Comparison of ENCODE assay signal across 8 cellular contexts in the genomic region with DNA sequence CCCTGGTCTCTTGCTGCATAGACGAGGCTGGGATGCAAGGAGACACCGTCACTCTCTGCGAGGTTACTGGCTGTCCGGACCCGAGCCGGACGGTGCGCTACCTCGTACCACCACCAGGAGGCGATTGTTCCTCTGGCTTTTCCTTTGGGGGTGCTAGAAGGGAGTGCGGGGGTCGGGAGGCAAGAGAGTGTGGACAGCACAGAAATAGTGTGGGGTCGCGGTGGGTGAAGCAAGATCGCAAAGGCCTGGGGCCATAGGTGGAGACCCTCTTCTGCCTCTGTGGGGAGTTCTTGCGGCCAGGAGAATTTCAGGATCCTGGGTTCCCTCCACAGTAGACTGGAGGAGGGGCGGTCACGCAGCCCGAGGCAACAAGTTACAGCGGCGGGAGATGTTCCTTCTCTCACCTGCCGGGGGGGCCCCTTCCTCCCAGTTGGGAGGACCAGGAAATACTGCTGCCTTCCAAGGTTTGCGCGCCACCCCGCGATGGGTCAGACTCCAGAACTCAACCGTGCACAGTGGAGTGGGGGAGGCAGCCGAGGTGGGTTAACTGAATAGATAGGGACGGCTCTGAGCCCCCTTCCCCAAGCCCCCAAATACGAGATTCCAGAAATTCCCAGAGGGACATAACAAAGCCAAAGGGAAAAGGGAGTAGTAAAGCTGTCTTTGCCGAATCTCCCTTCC. TPM values are rescaled to one million over a fixed set of nuclear protein-coding genes. Genes with fewer than 3 reads are reported as not detected.
A peak's percentile ranks its signal among the peaks of the same experiment; 100 is the strongest.
DNase-seq lines count a peak whose midpoint lies in the region; ATAC-seq and TF ChIP-seq lines count a peak whose summit lies in the region.

No MANE protein-coding gene starts in this region.

- no peaks in the 10 kb centered on the region for H3K9me3 ChIP-seq in uterus

- peak overlapping the region; percentile 72 to 81 for H3K4me3 Mint-ChIP-seq in activated T-cell treated with anti-CD3 and anti-CD28 coated beads, Interleukin-2, amount 50 U/mL, for 72 hours

- peaks cover 0 to 11% of the 10 kb centered on the region in 2 donors for H3K27me3 ChIP-seq in uterus

- no peak overlapping the region for H3K27ac Mint-ChIP-seq in activated T-cell treated with anti-CD3 and anti-CD28 coated beads, Interleukin-2, amount 50 U/mL, for 72 hours

- peak; percentile 85 for TF ChIP-seq CTCF in fibroblast of pulmonary artery (IDR thresholded peaks at IDR 0.05; ENCODE audit: low read length, missing control alignments)
- TF ChIP-seq CTCF in omental fat pad (IDR thresholded peaks at IDR 0.05) = peak in 1 of 3 donors; percentile 24
- TF ChIP-seq CTCF in uterus (IDR thresholded peaks at IDR 0.05) = peak; percentile 38 to 72 (median 64)

- H3K27ac ChIP-seq in uterus = no peak overlapping the region

- no peak for TF ChIP-seq POLR2A in uterus (IDR thresholded peaks at IDR 0.05)

- peaks cover 0 to 6% of the 10 kb centered on the region in 2 donors for H3K36me3 Mint-ChIP-seq in activated T-cell treated with anti-CD3 and anti-CD28 coated beads, Interleukin-2, amount 50 U/mL, for 72 hours (ENCODE audit: insufficient read depth in 2 of 2)

- H3K4me1 ChIP-seq in uterus = peaks cover 0 to 11% of the 10 kb centered on the region in 2 donors

- intact Hi-C loops in uterus (cut with DNase I; ENCODE audit: low total_unique reads) = loop anchor here (10.0 kb wide), 1 partner anchor 49 kb away; no protein-coding TSS in a partner anchor

- peak; percentile 22 to 27 for ATAC-seq in activated T-cell treated with anti-CD3 and anti-CD28 coated beads, Interleukin-2, amount 50 U/mL, for 72 hours (replicated peaks in 1 of 2)
- peak; percentile 15 for ATAC-seq in omental fat pad (ENCODE audit: low FRiP score)

- H3K4me3 ChIP-seq in fibroblast of pulmonary artery (replicated peaks; ENCODE audit: low read depth, low read length) = no peak overlapping the region
- no peak overlapping the region for H3K4me3 ChIP-seq in uterus

- peak; percentile 19 for DNase-seq in DMS79 treated with DMSO at 0.1 percent for 48 hours (lab: John Stamatoyannopoulos, UW)
- DNase-seq in DMS79 (lab: John Stamatoyannopoulos, UW) = no peak
- peak; percentile 11 for DNase-seq in NCI-H82 treated with DMSO at 0.1 percent for 48 hours (lab: John Stamatoyannopoulos, UW; ENCODE audit: unreplicated experiment)
- DNase-seq in activated T-cell treated with anti-CD3 and anti-CD28 coated beads, Interleukin-2, amount 50 U/mL, for 72 hours = peak; percentile 72 to 80
- peak; percentile 22 for DNase-seq in fibroblast of pulmonary artery (ENCODE audit: low read depth)
- DNase-seq in omental fat pad (ENCODE audit: low spot score) = peak; percentile 46
- peak; percentile 34 to 37 for DNase-seq in uterus
- no peak for DNase-seq in A172 (ENCODE audit: low spot score)

- peaks cover 43% of the 10 kb centered on the region for H3K4me1 Mint-ChIP-seq in activated T-cell treated with anti-CD3 and anti-CD28 coated beads, Interleukin-2, amount 50 U/mL, for 72 hours (ENCODE audit: low read depth)

- no peaks in the 10 kb centered on the region for H3K36me3 ChIP-seq in uterus

- no peaks in the 10 kb centered on the region for H3K9me3 Mint-ChIP-seq in activated T-cell treated with anti-CD3 and anti-CD28 coated beads, Interleukin-2, amount 50 U/mL, for 72 hours

- peaks cover 30% of the 10 kb centered on the region for H3K27me3 Mint-ChIP-seq in activated T-cell treated with anti-CD3 and anti-CD28 coated beads, Interleukin-2, amount 50 U/mL, for 72 hours (ENCODE audit: low read depth)

RNA-seq across cellular contexts. Expression of gene PHOSPHO1, which starts 6.9 kb away (rescaled TPM):
- under 1 TPM in 1 of 2 donors, not detected in 1; 0.29 TPM for total RNA-seq in activated T-cell treated with anti-CD3 and anti-CD28 coated beads, Interleukin-2, amount 50 U/mL, for 72 hours
- total RNA-seq in omental fat pad = 10 to 100 TPM in 1 of 4 donors, under 1 TPM in 2, not detected in 1; 0.60 to 11.2 (median 0.94) TPM
- total RNA-seq in uterus = 1 to 10 TPM in 1 of 4 donors, under 1 TPM in 1, not detected in 2; 0.40 to 2.4 TPM
- total RNA-seq in A172 (2014; rRNA removed; shearing (Covaris generic)) = 0.22 TPM in 1 of 2 replicates, not detected in the other

RNA-seq across cellular contexts. Expression of gene ABI3, which starts 13.2 kb away (rescaled TPM):
- total RNA-seq in activated T-cell treated with anti-CD3 and anti-CD28 coated beads, Interleukin-2, amount 50 U/mL, for 72 hours = 10 to 100 TPM; 27.9 to 32.4 TPM
- total RNA-seq in omental fat pad (1 to 10 TPM; 3.6 to 7.4 (median 5.4) TPM), uterus (10 to 100 TPM in 2 of 4 donors, 1 to 10 TPM in 2; 5.9 to 32.9 (median 13.9) TPM)
- total RNA-seq in A172 (2014; rRNA removed; shearing (Covaris generic)) = 0.07 and 0.41 TPM in 2 replicates

RNA-seq across cellular contexts. Expression of gene GNGT2, which starts 13.3 kb away (rescaled TPM):
- total RNA-seq in activated T-cell treated with anti-CD3 and anti-CD28 coated beads, Interleukin-2, amount 50 U/mL, for 72 hours = 10 to 100 TPM; 24.6 to 27.5 TPM
- 1 to 10 TPM in 3 of 4 donors, under 1 TPM in 1; 0.74 to 5.2 (median 2.9) TPM for total RNA-seq in omental fat pad
- 1 to 10 TPM in 2 of 4 donors, not detected in 2; 5.5 to 6.7 TPM for total RNA-seq in uterus
- not detected in 2 replicates for total RNA-seq in A172 (2014; rRNA removed; shearing (Covaris generic))

Comparison
In these comparisons a context has a peak if more than half of its experiments do, and no peak if none do; other contexts are left out.
1. DNase-seq: peak in DMS79 treated with DMSO at 0.1 percent for 48 hours (single experiment), NCI-H82 treated with DMSO at 0.1 percent for 48 hours (single experiment), activated T-cell treated with anti-CD3 and anti-CD28 coated beads, Interleukin-2, amount 50 U/mL, for 72 hours (2 of 2), fibroblast of pulmonary artery (single experiment), omental fat pad (single experiment) and uterus (2 of 2); none in DMS79 (single experiment) and A172 (single experiment).